7 cellular contexts compared by ENCODE assay signal in the genomic region with DNA sequence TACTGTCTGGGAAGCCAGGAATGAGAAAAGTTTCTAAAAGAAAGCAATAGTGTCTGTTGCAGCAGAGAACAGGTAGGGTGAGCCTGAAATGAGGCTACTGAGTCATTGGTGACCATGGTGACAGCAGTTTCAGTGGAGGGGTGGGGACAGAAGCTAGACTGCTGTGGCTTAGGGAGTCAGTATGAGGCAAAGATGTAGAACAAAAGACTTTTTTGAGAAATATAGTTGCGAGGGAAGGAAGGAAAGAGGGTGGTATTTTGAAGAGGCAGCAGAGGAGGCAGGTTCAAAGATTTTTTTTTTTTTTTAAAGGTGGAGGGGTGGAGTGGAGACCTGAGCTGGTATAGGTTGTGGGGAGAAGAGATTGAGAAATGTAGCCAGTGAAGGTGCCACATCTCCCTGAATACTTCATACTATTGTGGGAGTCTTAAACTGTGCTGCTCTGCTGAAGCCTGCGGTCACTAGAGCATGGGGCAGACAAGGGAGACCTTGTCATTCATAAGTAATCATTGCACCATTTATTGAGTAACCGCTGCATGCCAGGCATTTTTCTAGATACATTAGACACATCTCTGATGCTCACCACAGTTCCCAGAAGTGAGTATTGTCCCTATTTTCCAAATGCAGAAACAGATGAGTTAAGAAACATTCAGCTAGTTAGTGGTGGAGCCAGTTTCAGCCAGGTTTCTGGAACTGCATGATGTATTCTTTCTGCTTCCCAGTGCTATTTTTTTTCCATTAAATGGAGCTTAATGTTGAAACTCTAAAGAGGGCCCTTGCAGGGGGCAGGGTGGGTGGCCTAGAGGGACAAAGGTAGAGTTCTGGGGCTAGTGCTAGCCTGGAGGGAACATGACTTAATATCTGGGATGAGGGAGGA. TPM values are rescaled to one million over a fixed set of nuclear protein-coding genes. Genes with fewer than 3 reads are reported as not detected.
A peak's percentile ranks its signal among the peaks of the same experiment; 100 is the strongest.
DNase-seq lines count a peak whose midpoint lies in the region; ATAC-seq and TF ChIP-seq lines count a peak whose summit lies in the region.

No MANE protein-coding gene starts in this region.

- H2AFZ ChIP-seq in neural progenitor cell (replicated peaks) = no peak overlapping the region

- H3K9ac ChIP-seq in neural progenitor cell = no peak overlapping the region

- no peak overlapping the region for H3K4me3 ChIP-seq in neural progenitor cell

- H4K20me1 ChIP-seq in neural progenitor cell (ENCODE audit: low read depth) = no peaks in the 10 kb centered on the region

- H3K79me2 ChIP-seq in neural progenitor cell (ENCODE audit: low read depth) = no peaks in the 10 kb centered on the region

- H3K27me3 Mint-ChIP-seq in neural progenitor cell (ENCODE audit: insufficient read depth, low read depth) (peaks cover 3% of the 10 kb centered on the region), type B pancreatic cell (no peaks in the 10 kb centered on the region)

- H3K4me3 Mint-ChIP-seq in neural progenitor cell = no peak overlapping the region
- H3K4me3 Mint-ChIP-seq in type B pancreatic cell = peak overlapping the region; percentile 69

- H3K9me3 Mint-ChIP-seq in neural progenitor cell (peaks cover 3% of the 10 kb centered on the region), type B pancreatic cell (no peaks in the 10 kb centered on the region)

- no peaks in the 10 kb centered on the region for H3K36me3 ChIP-seq in neural progenitor cell

- no peaks in the 10 kb centered on the region for H3K9me3 ChIP-seq in neural progenitor cell (ENCODE audit: low read depth)

- no peak overlapping the region for H3K27ac ChIP-seq in caudate nucleus (ENCODE audit: low read depth, low read length)
- H3K27ac ChIP-seq in neural progenitor cell = no peak overlapping the region

- peaks cover 20% of the 10 kb centered on the region for H3K4me1 Mint-ChIP-seq in neural progenitor cell
- H3K4me1 Mint-ChIP-seq in type B pancreatic cell (ENCODE audit: unreplicated experiment) = peaks cover 40% of the 10 kb centered on the region

- TF ChIP-seq CTCF in neural progenitor cell (IDR thresholded peaks at IDR 0.05) (no peak), type B pancreatic cell (conservative IDR thresholded peaks at IDR 0.05) (no peak)

- peaks cover 16% of the 10 kb centered on the region for H3K4me1 ChIP-seq in neural progenitor cell

- peak overlapping the region; percentile 31 for H3K27ac Mint-ChIP-seq in neural progenitor cell
- H3K27ac Mint-ChIP-seq in type B pancreatic cell = peak overlapping the region; percentile 97

- no peaks in the 10 kb centered on the region for H3K27me3 ChIP-seq in neural progenitor cell

- peak; percentile 41 for DNase-seq in activated CD4-positive, CD25-positive, alpha-beta regulatory T cell treated with anti-CD3 and anti-CD28 coated beads, Interleukin-2, amount 50 U/mL, for 16 hours (ENCODE audit: low read depth, low spot score)
- DNase-seq in caudate nucleus (lab: John Stamatoyannopoulos, UW) (peak in 36 of 61 donors; percentile 4 to 88 (median 30)), neural progenitor cell (ENCODE audit: low spot score) (peak; percentile 6), type B pancreatic cell (ENCODE audit: extremely low spot score, unreplicated experiment) (no peak), cortex of kidney (lab: John Stamatoyannopoulos, UW) (no peak)

- H3K36me3 Mint-ChIP-seq in neural progenitor cell (no peaks in the 10 kb centered on the region), type B pancreatic cell (no peaks in the 10 kb centered on the region)

- peak; percentile 84 for ATAC-seq in GM19395 (IDR thresholded peaks at IDR 0.05; ENCODE audit: unreplicated experiment)
- peak; percentile 62 for ATAC-seq in HG03439 (IDR thresholded peaks at IDR 0.05; ENCODE audit: unreplicated experiment)

- no peaks in the 10 kb centered on the region for H3F3A ChIP-seq in neural progenitor cell (ENCODE audit: low read depth)

- peak overlapping the region; percentile 43 for H3K4me2 ChIP-seq in neural progenitor cell

RNA-seq across cellular contexts. Expression of a gene that starts 49.9 kb away (rescaled TPM):
- 17.3 and 18.9 TPM in 2 replicates for total RNA-seq in neural progenitor cell (ENCODE audit: low replicate concordance)
- total RNA-seq in type B pancreatic cell (ENCODE audit: low replicate concordance) = 38.9 and 53.3 TPM in 2 replicates

Comparison
In these comparisons a context has a peak if more than half of its experiments do, and no peak if none do; other contexts are left out.
1. DNase-seq: peak in activated CD4-positive, CD25-positive, alpha-beta regulatory T cell treated with anti-CD3 and anti-CD28 coated beads, Interleukin-2, amount 50 U/mL, for 16 hours (single experiment), caudate nucleus (36 of 61) and neural progenitor cell (single experiment); none in type B pancreatic cell (single experiment) and cortex of kidney (single experiment).